13 cellular contexts compared by ENCODE assay signal in genomic region chr7:127900735-127901685, GRCh38.
DNase-seq lines count a peak whose midpoint lies in the region; ATAC-seq and TF ChIP-seq lines count a peak whose summit lies in the region.
"Had no signal": no experiment of that assay in that cellular context is flagged by ENCODE, and none has a peak within 500 bp of the region (broad histone marks: within the 10 kb centered on the region; RNA-seq: fewer than 3 reads in every experiment).

No MANE protein-coding gene starts in this region.

- no peak overlapping the region for H2AFZ ChIP-seq in Loucy (ENCODE audit: low read length)

- no peaks in the 10 kb centered on the region for H3K27me3 Mint-ChIP-seq in activated naive CD8-positive, alpha-beta T cell treated with anti-CD3 and anti-CD28 coated beads, Interleukin-2, amount 10 ng/mL, durations not matched to agents 7 days and 5 days
- H3K27me3 Mint-ChIP-seq in activated naive CD8-positive, alpha-beta T cell treated with anti-CD3 and anti-CD28 coated beads for 36 hours: no peaks in the 10 kb centered on the region

- peaks cover 6% of the 10 kb centered on the region for H3K36me3 Mint-ChIP-seq in activated naive CD8-positive, alpha-beta T cell treated with anti-CD3 and anti-CD28 coated beads, Interleukin-2, amount 10 ng/mL, durations not matched to agents 7 days and 5 days
- H3K36me3 Mint-ChIP-seq in activated naive CD8-positive, alpha-beta T cell treated with anti-CD3 and anti-CD28 coated beads for 36 hours: peaks cover 13% of the 10 kb centered on the region

- POLR2A ChIA-PET in activated naive CD8-positive, alpha-beta T cell treated with anti-CD3 and anti-CD28 coated beads, Interleukin-2, amount 10 ng/mL, durations not matched to agents 7 days and 5 days (lab: Charles Lee): no interaction called here

- H3F3A ChIP-seq in Loucy (ENCODE audit: low read depth): no peaks in the 10 kb centered on the region

- H3K79me2 ChIP-seq in Loucy (ENCODE audit: insufficient read depth, low read length): peaks cover 14% of the 10 kb centered on the region; the same call in 1 of the 2 replicates

- H3K4me1 Mint-ChIP-seq in activated naive CD8-positive, alpha-beta T cell treated with anti-CD3 and anti-CD28 coated beads, Interleukin-2, amount 10 ng/mL, durations not matched to agents 7 days and 5 days: peaks cover 22% of the 10 kb centered on the region
- peaks cover 30% of the 10 kb centered on the region for H3K4me1 Mint-ChIP-seq in activated naive CD8-positive, alpha-beta T cell treated with anti-CD3 and anti-CD28 coated beads for 36 hours

- DNase-seq in activated naive CD8-positive, alpha-beta T cell treated with anti-CD3 and anti-CD28 coated beads, Interleukin-2, amount 10 ng/mL, durations not matched to agents 7 days and 5 days: no peak
- DNase-seq in activated naive CD8-positive, alpha-beta T cell treated with anti-CD3 and anti-CD28 coated beads for 36 hours: no peak
- DNase-seq in foreskin melanocyte (peak; percentile 42), aorta (peak in 1 of 2 donors; percentile 49), coronary artery (ENCODE audit: low spot score) (no peak), NCI-H82 treated with DMSO at 0.1 percent for 48 hours (lab: John Stamatoyannopoulos, UW; ENCODE audit: unreplicated experiment) (no peak), SJCRH30 (no peak)
- DNase-seq: NCI-H2227 treated with DMSO at 0.1 percent for 48 hours had no signal

- no peaks in the 10 kb centered on the region for H3K9me2 ChIP-seq in Loucy (replicated peaks; ENCODE audit: low read depth, low read length)

- peaks cover 36% of the 10 kb centered on the region for H3K4me1 ChIP-seq in Loucy (ENCODE audit: insufficient read depth, low read length, poor library complexity, severe bottlenecking)
- H3K4me1 ChIP-seq in aorta (ENCODE audit: control insufficient read depth in 1 of 2, insufficient read depth in 2 of 2, low read length in 2 of 2): peaks cover 0 to 6% of the 10 kb centered on the region in 2 donors
- H3K4me1 ChIP-seq in SJCRH30: no peaks in the 10 kb centered on the region

- no peaks in the 10 kb centered on the region for H4K20me1 ChIP-seq in Loucy (ENCODE audit: insufficient read depth, low read length, poor library complexity, severe bottlenecking)

- H3K27ac Mint-ChIP-seq in activated naive CD8-positive, alpha-beta T cell treated with anti-CD3 and anti-CD28 coated beads, Interleukin-2, amount 10 ng/mL, durations not matched to agents 7 days and 5 days: no peak overlapping the region
- H3K27ac Mint-ChIP-seq in activated naive CD8-positive, alpha-beta T cell treated with anti-CD3 and anti-CD28 coated beads for 36 hours: no peak overlapping the region
- H3K27ac Mint-ChIP-seq: T-helper 1 cell treated with Interleukin-12 subunit alpha and Interleukin-12 subunit beta and Interleukin-4 antibody, amounts not matched to agents 30 μg/mL and 1 μg/mL, for 36 hours had no signal

- H3K27me3 ChIP-seq in Loucy (ENCODE audit: insufficient read depth, low read length, poor library complexity, severe bottlenecking) (no peaks in the 10 kb centered on the region), aorta (ENCODE audit: control insufficient read depth in 1 of 2, insufficient read depth in 2 of 2, low read length in 1 of 2) (no peaks in the 10 kb centered on the region), SJCRH30 (no peaks in the 10 kb centered on the region)

- 86 to 90% methylated on average over 5 of the region's 5 CpGs for WGBS in aorta, 2 donors

- H3K9me3 Mint-ChIP-seq in activated naive CD8-positive, alpha-beta T cell treated with anti-CD3 and anti-CD28 coated beads, Interleukin-2, amount 10 ng/mL, durations not matched to agents 7 days and 5 days: no peaks in the 10 kb centered on the region
- H3K9me3 Mint-ChIP-seq in activated naive CD8-positive, alpha-beta T cell treated with anti-CD3 and anti-CD28 coated beads for 36 hours: no peaks in the 10 kb centered on the region
- H3K9me3 Mint-ChIP-seq: activated T-helper 1 cell treated with anti-CD3 and anti-CD28 coated beads, Interleukin-12 subunit alpha, Interleukin-12 subunit beta, Interleukin-2, Interleukin-4 antibody, amounts not matched to agents 30 ng/mL and 10 ng/mL and 1 ng/mL, durations not matched to agents 14 hours and 24 hours and 36 hours; T-helper 1 cell treated with Interleukin-12 subunit alpha and Interleukin-12 subunit beta and Interleukin-4 antibody, amounts not matched to agents 30 μg/mL and 1 μg/mL, for 36 hours had no signal

- no peak overlapping the region for H3K27ac ChIP-seq in aorta (ENCODE audit: low read depth in 1 of 2, low read length in 2 of 2)
- H3K27ac ChIP-seq in coronary artery: no peak overlapping the region
- no peak overlapping the region for H3K27ac ChIP-seq in SJCRH30
- H3K27ac ChIP-seq: A549, HL-60 had no signal

- H3K9me3 ChIP-seq in Loucy (ENCODE audit: insufficient read depth, low read depth, low read length) (no peaks in the 10 kb centered on the region), aorta (ENCODE audit: control insufficient read depth, low read length) (no peaks in the 10 kb centered on the region), SJCRH30 (replicated peaks) (no peaks in the 10 kb centered on the region)
- H3K9me3 ChIP-seq: A549 had no signal

- H3K4me3 Mint-ChIP-seq in activated naive CD8-positive, alpha-beta T cell treated with anti-CD3 and anti-CD28 coated beads, Interleukin-2, amount 10 ng/mL, durations not matched to agents 7 days and 5 days: no peak overlapping the region
- H3K4me3 Mint-ChIP-seq in activated naive CD8-positive, alpha-beta T cell treated with anti-CD3 and anti-CD28 coated beads for 36 hours: no peak overlapping the region
- H3K4me3 Mint-ChIP-seq: activated T-helper 1 cell treated with anti-CD3 and anti-CD28 coated beads, Interleukin-12 subunit alpha, Interleukin-12 subunit beta, Interleukin-2, Interleukin-4 antibody, amounts not matched to agents 30 ng/mL and 10 ng/mL and 1 ng/mL, durations not matched to agents 14 hours and 24 hours and 36 hours; T-helper 1 cell treated with Interleukin-12 subunit alpha and Interleukin-12 subunit beta and Interleukin-4 antibody, amounts not matched to agents 30 μg/mL and 1 μg/mL, for 36 hours had no signal

- H3K36me3 ChIP-seq in Loucy (ENCODE audit: insufficient read depth, low read length) (peaks cover 14% of the 10 kb centered on the region; the same call in 1 of the 2 replicates), aorta (ENCODE audit: control insufficient read depth in 1 of 2, insufficient read depth in 2 of 2, low read length in 1 of 2) (peaks cover 0 to 3% of the 10 kb centered on the region in 2 donors), SJCRH30 (no peaks in the 10 kb centered on the region)

- no peak overlapping the region for H3K4me2 ChIP-seq in Loucy (ENCODE audit: low read depth, low read length, poor library complexity, severe bottlenecking)
- H3K4me2 ChIP-seq: A549 had no signal

- peak overlapping the region; percentile 8 for H3K9ac ChIP-seq in Loucy (ENCODE audit: low read depth, low read length, poor library complexity, severe bottlenecking)

- intact Hi-C loops in aorta (cut with DNase I): no loop called here

- ATAC-seq in activated naive CD8-positive, alpha-beta T cell treated with anti-CD3 and anti-CD28 coated beads, Interleukin-2, amount 10 ng/mL, durations not matched to agents 7 days and 5 days (ENCODE audit: low read depth): peak; percentile 52
- peak; percentile 44 for ATAC-seq in aorta (ENCODE audit: low FRiP score)
- ATAC-seq: A549 had no signal

- H3K4me3 ChIP-seq in Loucy (ENCODE audit: low read length, poor library complexity, severe bottlenecking) (no peak overlapping the region), aorta (ENCODE audit: low read length in 2 of 2) (no peak overlapping the region), coronary artery (no peak overlapping the region), SJCRH30 (no peak overlapping the region)
- H3K4me3 ChIP-seq: A549 had no signal

- TF ChIP-seq CTCF in Loucy (conservative IDR thresholded peaks at IDR 0.05; ENCODE audit: low read length): no peak
- no peak for TF ChIP-seq CTCF in coronary artery (IDR thresholded peaks at IDR 0.05)
